16 cellular contexts compared by ENCODE assay signal in the genomic region with DNA sequence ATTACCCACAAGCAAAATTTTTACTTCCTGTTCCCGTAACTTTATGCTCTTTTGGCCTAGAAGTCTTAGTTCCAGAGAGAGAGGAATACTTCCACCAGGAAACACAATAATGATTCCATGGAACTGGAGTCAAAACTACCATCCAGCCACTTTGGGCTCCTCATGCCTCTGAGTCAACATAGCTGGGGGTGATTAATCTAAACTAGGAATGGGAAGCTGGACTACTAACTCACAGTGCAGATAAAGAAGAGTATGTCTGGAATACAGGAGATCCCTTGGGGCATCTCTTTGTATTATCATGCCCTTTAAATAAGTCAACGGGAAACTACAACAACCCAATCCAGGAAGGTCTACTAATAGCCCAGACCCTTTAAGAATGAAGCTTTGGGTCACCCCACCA. TPM values are rescaled to one million over a fixed set of nuclear protein-coding genes. Genes with fewer than 3 reads are reported as not detected.
DNase-seq lines count a peak whose midpoint lies in the region; ATAC-seq and TF ChIP-seq lines count a peak whose summit lies in the region.
"Had no signal": no experiment of that assay in that cellular context is flagged by ENCODE, and none has a peak within 500 bp of the region (broad histone marks: within the 10 kb centered on the region; RNA-seq: fewer than 3 reads in every experiment).

No MANE protein-coding gene starts in this region.

- peak; percentile 23 for ATAC-seq in left colon
- ATAC-seq: A549 had no signal

- peaks cover 50% of the 10 kb centered on the region for H3K4me1 ChIP-seq in vagina

- TF ChIP-seq CTCF in epithelial cell of esophagus (IDR thresholded peaks at IDR 0.05; ENCODE audit: insufficient read depth, low read depth, low read length, missing control alignments) (no peak), vagina (IDR thresholded peaks at IDR 0.05) (no peak)

- no peaks in the 10 kb centered on the region for H3K9me3 ChIP-seq in vagina
- H3K9me3 ChIP-seq: A549 had no signal

- H3K4me3 ChIP-seq in epithelial cell of esophagus (ENCODE audit: low read length): no peak overlapping the region
- no peak overlapping the region for H3K4me3 ChIP-seq in vagina
- H3K4me3 ChIP-seq: A549, PC-9, SK-N-MC had no signal

- no peak for TF ChIP-seq POLR2A in vagina (IDR thresholded peaks at IDR 0.05)

- intact Hi-C loops in left colon (cut with DNase I, micrococcal nuclease): no loop called here
- intact Hi-C loops in vagina (cut with DNase I): no loop called here

- DNase-seq in EH (ENCODE audit: low read depth) (peak; percentile 60), M059J (ENCODE audit: low read depth) (peak; percentile 18), epithelial cell of esophagus (ENCODE audit: low read depth) (peak; percentile 43), left colon (no peak), D341Med (ENCODE audit: low spot score) (no peak), COR-L47 (lab: John Stamatoyannopoulos, UW) (no peak), NCI-H345 treated with DMSO at 0.1 percent for 48 hours (lab: John Stamatoyannopoulos, UW; ENCODE audit: unreplicated experiment) (no peak), vagina (ENCODE audit: extremely low spot score in 2 of 2) (no peak)
- DNase-seq: C1 segment of cervical spinal cord, H9, NCI-H1436, NCI-H2081, NCI-H524, PC-9 had no signal

- H3K27ac ChIP-seq in vagina: no peak overlapping the region
- H3K27ac ChIP-seq: A549, PC-9, SK-N-MC had no signal

- H3K27me3 ChIP-seq in vagina: no peaks in the 10 kb centered on the region

- no peaks in the 10 kb centered on the region for H3K36me3 ChIP-seq in vagina

RNA-seq across cellular contexts. Expression of a gene that starts 8.9 kb away (rescaled TPM):
- total RNA-seq in M059J (2014; rRNA removed; shearing (Covaris generic)): 18.9 and 26.6 TPM in 2 replicates
- total RNA-seq in left colon (100 to 1,000 TPM in 1 of 2 donors, 10 to 100 TPM in 1; 93.5 to 104 TPM), vagina (101 TPM)

RNA-seq across cellular contexts. Expression of a gene that starts 33.3 kb away (rescaled TPM):
- 6.9 and 9.8 TPM in 2 replicates for total RNA-seq in M059J (2014; rRNA removed; shearing (Covaris generic))
- total RNA-seq in left colon: 1 to 10 TPM; 7.1 to 7.5 TPM
- total RNA-seq in vagina: 13.5 TPM

Comparison
In these comparisons a context has a peak if more than half of its experiments do, and no peak if none do; other contexts are left out.
1. DNase-seq: peak in EH (single experiment), M059J (single experiment) and epithelial cell of esophagus (single experiment); none in left colon (0 of 2), D341Med (single experiment), COR-L47 (single experiment), NCI-H345 treated with DMSO at 0.1 percent for 48 hours (single experiment) and vagina (0 of 2).